In genomic region chr1:151716771-151717631, GRCh38 we compare ENCODE assay signal across 9 cellular contexts. TPM values are rescaled to one million over a fixed set of nuclear protein-coding genes. Genes with fewer than 3 reads are reported as not detected.
DNase-seq lines count a peak whose midpoint lies in the region; ATAC-seq and TF ChIP-seq lines count a peak whose summit lies in the region.
"Had no signal": no experiment of that assay in that cellular context is flagged by ENCODE, and none has a peak within 500 bp of the region (broad histone marks: within the 10 kb centered on the region; RNA-seq: fewer than 3 reads in every experiment).

Gene CELF3 (minus strand): TSS chr1:151716803. CDS start chr1:151716020, 783 bp downstream.

- no peaks in the 10 kb centered on the region for H3K79me1 ChIP-seq in neuronal stem cell (ENCODE audit: low read depth, low read length)

- H3K27ac Mint-ChIP-seq in activated naive CD8-positive, alpha-beta T cell, result no peak within 1 kb of the TSS
- H3K27ac Mint-ChIP-seq in activated naive CD8-positive, alpha-beta T cell treated with anti-CD3 and anti-CD28 coated beads for 36 hours, result no peak within 1 kb of the TSS

- no CpG with 5 or more reads among the region's 27 CpGs for WGBS in neuronal stem cell (ENCODE audit: extremely low coverage in 2 of 2, insufficient read length in 2 of 2, insufficient replicate concordance in 1 of 2), 2 donors

- no peak within 1 kb of the TSS for H3K9ac ChIP-seq in neuronal stem cell (ENCODE audit: low read depth, low read length, poor library complexity)

- H3K9me3 Mint-ChIP-seq in activated naive CD8-positive, alpha-beta T cell (ENCODE audit: low read depth), result no peaks in the 10 kb centered on the region
- no peaks in the 10 kb centered on the region for H3K9me3 Mint-ChIP-seq in activated naive CD8-positive, alpha-beta T cell treated with anti-CD3 and anti-CD28 coated beads for 36 hours

- no peak for DNase-seq in activated naive CD8-positive, alpha-beta T cell treated with anti-CD3 and anti-CD28 coated beads for 36 hours
- DNase-seq in NCI-H524 treated with DMSO at 0.1 percent for 48 hours (lab: John Stamatoyannopoulos, UW) (peak; percentile 89), dorsolateral prefrontal cortex (peak in 9 of 10 donors; percentile 55 to 91 (median 72)), neuronal stem cell (ENCODE audit: low spot score) (peak; percentile 78), cortex of kidney (lab: John Stamatoyannopoulos, UW) (no peak)

- H2BK12ac ChIP-seq in neuronal stem cell (ENCODE audit: low read length), result no peak within 1 kb of the TSS

- intact Hi-C loops in dorsolateral prefrontal cortex (cut with DNase I), result no loop called here

- H3K18ac ChIP-seq in neuronal stem cell (ENCODE audit: low read length), result peak within 1 kb of the TSS; percentile 95

- no peak within 1 kb of the TSS for H2BK120ac ChIP-seq in neuronal stem cell (ENCODE audit: low read depth, low read length)

- no peak within 1 kb of the TSS for H3K23ac ChIP-seq in neuronal stem cell (ENCODE audit: low read depth, low read length, poor library complexity)

- H3K27me3 ChIP-seq in dorsolateral prefrontal cortex (no peaks in the 10 kb centered on the region), neuronal stem cell (ENCODE audit: control insufficient read depth in 3 of 3, insufficient read depth in 3 of 3, low read depth in 1 of 3, low read length in 3 of 3) (peaks cover 0 to 55% (median 6%) of the 10 kb centered on the region in 3 experiments)

- H3K9me3 ChIP-seq in neuronal stem cell (replicated peaks in 1 of 2; ENCODE audit: control insufficient read depth in 2 of 2, insufficient read depth in 1 of 2, low read depth in 1 of 2, low read length in 2 of 2), result peaks cover 0 to 5% of the 10 kb centered on the region in 2 donors

- H3K4me3 ChIP-seq in dorsolateral prefrontal cortex (peak within 1 kb of the TSS; percentile 34 to 75 (median 60)), neuronal stem cell (ENCODE audit: low read length in 2 of 2) (peak within 1 kb of the TSS; percentile 44 to 77)

- H3K4me1 ChIP-seq in neuronal stem cell (ENCODE audit: control insufficient read depth in 2 of 2, insufficient read depth in 1 of 2, low read depth in 1 of 2, low read length in 2 of 2), result peaks cover 31 to 38% of the 10 kb centered on the region in 2 donors

- no peak within 1 kb of the TSS for H2AK5ac ChIP-seq in neuronal stem cell (ENCODE audit: low read depth, low read length)

- peak within 1 kb of the TSS; percentile 43 for H2AFZ ChIP-seq in neuronal stem cell (ENCODE audit: low read length)

- no peak for TF ChIP-seq CTCF in dorsolateral prefrontal cortex (IDR thresholded peaks at IDR 0.05 in 54 of 56, conservative IDR thresholded peaks at IDR 0.05 in 2 of 56; ENCODE audit: low read depth in 1 of 56, partially characterized antibody in 56 of 56)

- H2BK5ac ChIP-seq in neuronal stem cell (ENCODE audit: low read length), result peak within 1 kb of the TSS; percentile 83

- H3K36me3 Mint-ChIP-seq in activated naive CD8-positive, alpha-beta T cell, result no peaks in the 10 kb centered on the region
- no peaks in the 10 kb centered on the region for H3K36me3 Mint-ChIP-seq in activated naive CD8-positive, alpha-beta T cell treated with anti-CD3 and anti-CD28 coated beads for 36 hours

- H3K27me3 Mint-ChIP-seq in activated naive CD8-positive, alpha-beta T cell, result peaks cover 29% of the 10 kb centered on the region
- H3K27me3 Mint-ChIP-seq in activated naive CD8-positive, alpha-beta T cell treated with anti-CD3 and anti-CD28 coated beads for 36 hours, result peaks cover 72% of the 10 kb centered on the region

- H3K4me3 Mint-ChIP-seq in activated naive CD8-positive, alpha-beta T cell, result peak within 1 kb of the TSS; percentile 30
- no peak within 1 kb of the TSS for H3K4me3 Mint-ChIP-seq in activated naive CD8-positive, alpha-beta T cell treated with anti-CD3 and anti-CD28 coated beads for 36 hours

- peak within 1 kb of the TSS; percentile 72 for H3K4me2 ChIP-seq in neuronal stem cell (ENCODE audit: insufficient read depth, low read length, poor library complexity, severe bottlenecking)

- H3K27ac ChIP-seq in dorsolateral prefrontal cortex, result peak within 1 kb of the TSS in 56 of 59 donors; percentile 33 to 95 (median 82)
- H3K27ac ChIP-seq in neuronal stem cell (replicated peaks; ENCODE audit: low read length), result peak within 1 kb of the TSS; percentile 94

- ATAC-seq in HG03045 (IDR thresholded peaks at IDR 0.05; ENCODE audit: unreplicated experiment) (no peak), HG02678 (IDR thresholded peaks at IDR 0.05; ENCODE audit: unreplicated experiment) (no peak)

- peaks cover 0 to 1% of the 10 kb centered on the region in 2 donors for H3K36me3 ChIP-seq in neuronal stem cell (replicated peaks in 1 of 2; ENCODE audit: control insufficient read depth in 2 of 2, insufficient read depth in 2 of 2, low read length in 2 of 2)

- H4K91ac ChIP-seq in neuronal stem cell (ENCODE audit: low read depth, low read length, poor library complexity), result no peak within 1 kb of the TSS

- H4K8ac ChIP-seq in neuronal stem cell (ENCODE audit: low read depth, low read length), result no peak within 1 kb of the TSS

- H3K4me1 Mint-ChIP-seq in activated naive CD8-positive, alpha-beta T cell (ENCODE audit: low read depth), result peaks cover 24% of the 10 kb centered on the region
- H3K4me1 Mint-ChIP-seq in activated naive CD8-positive, alpha-beta T cell treated with anti-CD3 and anti-CD28 coated beads for 36 hours, result peaks cover 17% of the 10 kb centered on the region

- no peak within 1 kb of the TSS for H2BK15ac ChIP-seq in neuronal stem cell (ENCODE audit: low read length)

- no peak within 1 kb of the TSS for H3K4ac ChIP-seq in neuronal stem cell (ENCODE audit: low read length)

- H3K14ac ChIP-seq in neuronal stem cell (ENCODE audit: low read length), result no peak within 1 kb of the TSS

RNA-seq across cellular contexts. Expression of gene CELF3, which starts in this region (rescaled TPM):
- not detected for total RNA-seq in activated naive CD8-positive, alpha-beta T cell treated with anti-CD3 and anti-CD28 coated beads for 36 hours
- 100 to 1,000 TPM in 11 of 120 experiments, 10 to 100 TPM in 109; 19.5 to 121 (median 75.3) TPM for total RNA-seq in dorsolateral prefrontal cortex
- polyA plus RNA-seq in neuronal stem cell (2013, experiment 1 of 2), result 4.7 TPM
- polyA plus RNA-seq in neuronal stem cell (2013, experiment 2 of 2), result 5.0 TPM
- total RNA-seq: pulmonary artery endothelial cell had no signal

Comparison
In these comparisons a context has a peak if more than half of its experiments do, and no peak if none do; other contexts are left out.
1. RNA of gene CELF3 (total RNA-seq): 19.5 to 121 TPM in dorsolateral prefrontal cortex; not detected in activated naive CD8-positive, alpha-beta T cell treated with anti-CD3 and anti-CD28 coated beads for 36 hours; every median in the first group is over 10 times any median in the second.
2. DNase-seq: peak in NCI-H524 treated with DMSO at 0.1 percent for 48 hours (single experiment), dorsolateral prefrontal cortex (9 of 10) and neuronal stem cell (single experiment); none in activated naive CD8-positive, alpha-beta T cell treated with anti-CD3 and anti-CD28 coated beads for 36 hours (single experiment) and cortex of kidney (single experiment).